Comparison of ENCODE assay signal across 1 cellular context in the genomic region with DNA sequence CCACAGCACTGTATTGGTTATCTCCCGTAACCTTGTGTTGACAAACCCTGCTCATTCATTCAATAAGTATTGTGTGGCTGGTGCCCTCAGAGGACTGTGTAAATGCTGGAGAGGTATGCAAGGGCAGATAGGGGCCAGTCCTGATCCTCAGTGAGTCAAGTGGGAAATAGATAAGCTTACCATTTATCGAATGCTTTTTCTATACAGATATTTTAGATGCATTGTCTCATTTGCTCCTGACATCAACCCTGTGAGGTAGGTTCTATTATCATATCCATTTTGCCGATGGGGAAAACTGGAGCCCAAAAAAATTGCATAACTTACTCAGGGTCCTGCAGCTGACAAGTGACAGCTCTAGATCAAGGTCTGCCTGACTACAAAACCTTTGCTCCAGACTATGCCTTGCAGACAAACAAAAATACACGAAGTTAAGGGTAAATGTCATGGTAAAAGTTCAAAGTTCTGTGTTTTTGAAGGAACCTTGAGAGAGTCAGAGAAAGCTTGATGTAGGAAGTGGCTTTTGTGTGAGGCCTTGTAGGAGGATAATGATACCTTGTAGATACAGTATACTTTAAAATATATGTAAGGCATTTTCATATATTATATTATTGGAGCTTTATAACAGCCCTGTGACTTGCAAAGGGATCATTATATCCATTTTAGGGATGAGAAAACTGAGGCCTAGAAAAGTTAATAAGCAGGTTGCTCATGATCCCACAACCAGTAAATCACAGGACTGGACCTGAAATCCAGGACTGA.
A peak's percentile ranks its signal among the peaks of the same experiment; 100 is the strongest.
TF ChIP-seq lines count a peak whose summit lies in the region.

No MANE protein-coding gene starts in this region.

TF ChIP-seq in HepG2, 621 proteins besides CTCF, POLR2A, EP300 and RAD21 (continued from another document and continues in another):
- TF ChIP-seq FOXJ3 (CRISPR knock-in tag; IDR thresholded peaks at IDR 0.05; ENCODE audit: borderline replicate concordance) (peak; percentile 27; the same call in 1 of the 2 replicates), FOXO1 (CRISPR knock-in tag; IDR thresholded peaks at IDR 0.05) (peak; percentile 39; the same call in 1 of the 2 replicates), MEIS2 (CRISPR knock-in tag; IDR thresholded peaks at IDR 0.05) (peak; percentile 87; the same call in 1 of the 2 replicates), HDAC2 (CRISPR knock-in tag; IDR thresholded peaks at IDR 0.05) (0 out of 2 replicates have a peak, but pooled peaks have one; percentile 44), CREM (IDR thresholded peaks at IDR 0.05) (peak; percentile 41; the same call in 1 of the 2 replicates), CREM (CRISPR knock-in tag; IDR thresholded peaks at IDR 0.05) (no peak), PHF21A (CRISPR knock-in tag; IDR thresholded peaks at IDR 0.05) (0 out of 2 replicates have a peak, but pooled peaks have one; percentile 65), ARHGAP35 (CRISPR knock-in tag; IDR thresholded peaks at IDR 0.05; ENCODE audit: borderline replicate concordance) (no peak), MBD4 (IDR thresholded peaks at IDR 0.05; ENCODE audit: borderline replicate concordance, low read length) (0 out of 2 replicates have a peak, but pooled peaks have one; percentile 55), HNRNPH1 (optimal IDR thresholded peaks at IDR 0.05; ENCODE audit: low read depth, low read length) (no peak), BCL6 (CRISPR knock-in tag; IDR thresholded peaks at IDR 0.05) (peak; percentile 70)
- TF ChIP-seq, protein P1, sequence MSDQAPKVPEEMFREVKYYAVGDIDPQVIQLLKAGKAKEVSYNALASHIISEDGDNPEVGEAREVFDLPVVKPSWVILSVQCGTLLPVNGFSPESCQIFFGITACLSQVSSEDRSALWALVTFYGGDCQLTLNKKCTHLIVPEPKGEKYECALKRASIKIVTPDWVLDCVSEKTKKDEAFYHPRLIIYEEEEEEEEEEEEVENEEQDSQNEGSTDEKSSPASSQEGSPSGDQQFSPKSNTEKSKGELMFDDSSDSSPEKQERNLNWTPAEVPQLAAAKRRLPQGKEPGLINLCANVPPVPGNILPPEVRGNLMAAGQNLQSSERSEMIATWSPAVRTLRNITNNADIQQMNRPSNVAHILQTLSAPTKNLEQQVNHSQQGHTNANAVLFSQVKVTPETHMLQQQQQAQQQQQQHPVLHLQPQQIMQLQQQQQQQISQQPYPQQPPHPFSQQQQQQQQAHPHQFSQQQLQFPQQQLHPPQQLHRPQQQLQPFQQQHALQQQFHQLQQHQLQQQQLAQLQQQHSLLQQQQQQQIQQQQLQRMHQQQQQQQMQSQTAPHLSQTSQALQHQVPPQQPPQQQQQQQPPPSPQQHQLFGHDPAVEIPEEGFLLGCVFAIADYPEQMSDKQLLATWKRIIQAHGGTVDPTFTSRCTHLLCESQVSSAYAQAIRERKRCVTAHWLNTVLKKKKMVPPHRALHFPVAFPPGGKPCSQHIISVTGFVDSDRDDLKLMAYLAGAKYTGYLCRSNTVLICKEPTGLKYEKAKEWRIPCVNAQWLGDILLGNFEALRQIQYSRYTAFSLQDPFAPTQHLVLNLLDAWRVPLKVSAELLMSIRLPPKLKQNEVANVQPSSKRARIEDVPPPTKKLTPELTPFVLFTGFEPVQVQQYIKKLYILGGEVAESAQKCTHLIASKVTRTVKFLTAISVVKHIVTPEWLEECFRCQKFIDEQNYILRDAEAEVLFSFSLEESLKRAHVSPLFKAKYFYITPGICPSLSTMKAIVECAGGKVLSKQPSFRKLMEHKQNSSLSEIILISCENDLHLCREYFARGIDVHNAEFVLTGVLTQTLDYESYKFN (CRISPR knock-in tag; conservative IDR thresholded peaks at IDR 0.05): peak; percentile 86
- TF ChIP-seq, protein P2, sequence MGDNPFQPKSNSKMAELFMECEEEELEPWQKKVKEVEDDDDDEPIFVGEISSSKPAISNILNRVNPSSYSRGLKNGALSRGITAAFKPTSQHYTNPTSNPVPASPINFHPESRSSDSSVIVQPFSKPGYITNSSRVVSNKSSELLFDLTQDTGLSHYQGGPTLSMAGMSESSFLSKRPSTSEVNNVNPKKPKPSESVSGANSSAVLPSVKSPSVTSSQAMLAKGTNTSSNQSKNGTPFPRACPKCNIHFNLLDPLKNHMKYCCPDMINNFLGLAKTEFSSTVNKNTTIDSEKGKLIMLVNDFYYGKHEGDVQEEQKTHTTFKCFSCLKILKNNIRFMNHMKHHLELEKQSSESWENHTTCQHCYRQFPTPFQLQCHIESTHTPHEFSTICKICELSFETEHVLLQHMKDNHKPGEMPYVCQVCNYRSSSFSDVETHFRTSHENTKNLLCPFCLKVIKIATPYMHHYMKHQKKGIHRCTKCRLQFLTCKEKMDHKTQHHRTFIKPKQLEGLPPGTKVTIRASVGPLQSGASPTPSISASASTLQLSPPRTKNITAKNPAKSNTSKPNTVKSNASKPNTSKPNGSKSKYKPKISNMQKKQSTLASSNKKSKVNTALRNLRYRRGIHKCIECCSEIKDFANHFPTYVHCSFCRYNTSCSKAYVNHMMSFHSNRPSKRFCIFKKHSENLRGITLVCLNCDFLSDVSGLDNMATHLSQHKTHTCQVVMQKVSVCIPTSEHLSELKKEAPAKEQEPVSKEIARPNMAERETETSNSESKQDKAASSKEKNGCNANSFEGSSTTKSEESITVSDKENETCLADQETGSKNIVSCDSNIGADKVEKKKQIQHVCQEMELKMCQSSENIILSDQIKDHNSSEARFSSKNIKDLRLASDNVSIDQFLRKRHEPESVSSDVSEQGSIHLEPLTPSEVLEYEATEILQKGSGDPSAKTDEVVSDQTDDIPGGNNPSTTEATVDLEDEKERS (CRISPR knock-in tag; IDR thresholded peaks at IDR 0.05): no peak
- TF ChIP-seq, protein P3, sequence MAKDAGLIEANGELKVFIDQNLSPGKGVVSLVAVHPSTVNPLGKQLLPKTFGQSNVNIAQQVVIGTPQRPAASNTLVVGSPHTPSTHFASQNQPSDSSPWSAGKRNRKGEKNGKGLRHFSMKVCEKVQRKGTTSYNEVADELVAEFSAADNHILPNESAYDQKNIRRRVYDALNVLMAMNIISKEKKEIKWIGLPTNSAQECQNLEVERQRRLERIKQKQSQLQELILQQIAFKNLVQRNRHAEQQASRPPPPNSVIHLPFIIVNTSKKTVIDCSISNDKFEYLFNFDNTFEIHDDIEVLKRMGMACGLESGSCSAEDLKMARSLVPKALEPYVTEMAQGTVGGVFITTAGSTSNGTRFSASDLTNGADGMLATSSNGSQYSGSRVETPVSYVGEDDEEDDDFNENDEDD (CRISPR knock-in tag; IDR thresholded peaks at IDR 0.05; ENCODE audit: borderline replicate concordance): no peak
- TF ChIP-seq, protein P4, sequence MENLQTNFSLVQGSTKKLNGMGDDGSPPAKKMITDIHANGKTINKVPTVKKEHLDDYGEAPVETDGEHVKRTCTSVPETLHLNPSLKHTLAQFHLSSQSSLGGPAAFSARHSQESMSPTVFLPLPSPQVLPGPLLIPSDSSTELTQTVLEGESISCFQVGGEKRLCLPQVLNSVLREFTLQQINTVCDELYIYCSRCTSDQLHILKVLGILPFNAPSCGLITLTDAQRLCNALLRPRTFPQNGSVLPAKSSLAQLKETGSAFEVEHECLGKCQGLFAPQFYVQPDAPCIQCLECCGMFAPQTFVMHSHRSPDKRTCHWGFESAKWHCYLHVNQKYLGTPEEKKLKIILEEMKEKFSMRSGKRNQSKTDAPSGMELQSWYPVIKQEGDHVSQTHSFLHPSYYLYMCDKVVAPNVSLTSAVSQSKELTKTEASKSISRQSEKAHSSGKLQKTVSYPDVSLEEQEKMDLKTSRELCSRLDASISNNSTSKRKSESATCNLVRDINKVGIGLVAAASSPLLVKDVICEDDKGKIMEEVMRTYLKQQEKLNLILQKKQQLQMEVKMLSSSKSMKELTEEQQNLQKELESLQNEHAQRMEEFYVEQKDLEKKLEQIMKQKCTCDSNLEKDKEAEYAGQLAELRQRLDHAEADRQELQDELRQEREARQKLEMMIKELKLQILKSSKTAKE (CRISPR knock-in tag; IDR thresholded peaks at IDR 0.05; ENCODE audit: borderline replicate concordance): peak; percentile 71; the same call in 1 of the 2 replicates
- TF ChIP-seq, protein P5, sequence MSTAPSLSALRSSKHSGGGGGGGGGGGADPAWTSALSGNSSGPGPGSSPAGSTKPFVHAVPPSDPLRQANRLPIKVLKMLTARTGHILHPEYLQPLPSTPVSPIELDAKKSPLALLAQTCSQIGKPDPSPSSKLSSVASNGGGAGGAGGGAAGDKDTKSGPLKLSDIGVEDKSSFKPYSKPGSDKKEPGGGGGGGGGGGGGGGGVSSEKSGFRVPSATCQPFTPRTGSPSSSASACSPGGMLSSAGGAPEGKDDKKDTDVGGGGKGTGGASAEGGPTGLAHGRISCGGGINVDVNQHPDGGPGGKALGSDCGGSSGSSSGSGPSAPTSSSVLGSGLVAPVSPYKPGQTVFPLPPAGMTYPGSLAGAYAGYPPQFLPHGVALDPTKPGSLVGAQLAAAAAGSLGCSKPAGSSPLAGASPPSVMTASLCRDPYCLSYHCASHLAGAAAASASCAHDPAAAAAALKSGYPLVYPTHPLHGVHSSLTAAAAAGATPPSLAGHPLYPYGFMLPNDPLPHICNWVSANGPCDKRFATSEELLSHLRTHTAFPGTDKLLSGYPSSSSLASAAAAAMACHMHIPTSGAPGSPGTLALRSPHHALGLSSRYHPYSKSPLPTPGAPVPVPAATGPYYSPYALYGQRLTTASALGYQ (CRISPR knock-in tag; IDR thresholded peaks at IDR 0.05): 0 out of 2 replicates have a peak, but pooled peaks have one; percentile 41
- TF ChIP-seq, protein P6, sequence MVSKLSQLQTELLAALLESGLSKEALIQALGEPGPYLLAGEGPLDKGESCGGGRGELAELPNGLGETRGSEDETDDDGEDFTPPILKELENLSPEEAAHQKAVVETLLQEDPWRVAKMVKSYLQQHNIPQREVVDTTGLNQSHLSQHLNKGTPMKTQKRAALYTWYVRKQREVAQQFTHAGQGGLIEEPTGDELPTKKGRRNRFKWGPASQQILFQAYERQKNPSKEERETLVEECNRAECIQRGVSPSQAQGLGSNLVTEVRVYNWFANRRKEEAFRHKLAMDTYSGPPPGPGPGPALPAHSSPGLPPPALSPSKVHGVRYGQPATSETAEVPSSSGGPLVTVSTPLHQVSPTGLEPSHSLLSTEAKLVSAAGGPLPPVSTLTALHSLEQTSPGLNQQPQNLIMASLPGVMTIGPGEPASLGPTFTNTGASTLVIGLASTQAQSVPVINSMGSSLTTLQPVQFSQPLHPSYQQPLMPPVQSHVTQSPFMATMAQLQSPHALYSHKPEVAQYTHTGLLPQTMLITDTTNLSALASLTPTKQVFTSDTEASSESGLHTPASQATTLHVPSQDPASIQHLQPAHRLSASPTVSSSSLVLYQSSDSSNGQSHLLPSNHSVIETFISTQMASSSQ (IDR thresholded peaks at IDR 0.05; ENCODE audit: low read depth): peak; percentile 32; the same call in 1 of the 2 replicates
- TF ChIP-seq, protein P6 (CRISPR knock-in tag; IDR thresholded peaks at IDR 0.05; ENCODE audit: borderline replicate concordance): no peak
- TF ChIP-seq, protein P7, sequence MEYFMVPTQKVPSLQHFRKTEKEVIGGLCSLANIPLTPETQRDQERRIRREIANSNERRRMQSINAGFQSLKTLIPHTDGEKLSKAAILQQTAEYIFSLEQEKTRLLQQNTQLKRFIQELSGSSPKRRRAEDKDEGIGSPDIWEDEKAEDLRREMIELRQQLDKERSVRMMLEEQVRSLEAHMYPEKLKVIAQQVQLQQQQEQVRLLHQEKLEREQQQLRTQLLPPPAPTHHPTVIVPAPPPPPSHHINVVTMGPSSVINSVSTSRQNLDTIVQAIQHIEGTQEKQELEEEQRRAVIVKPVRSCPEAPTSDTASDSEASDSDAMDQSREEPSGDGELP (IDR thresholded peaks at IDR 0.05; ENCODE audit: borderline replicate concordance, low read depth): peak; percentile 76
- TF ChIP-seq, protein P8, sequence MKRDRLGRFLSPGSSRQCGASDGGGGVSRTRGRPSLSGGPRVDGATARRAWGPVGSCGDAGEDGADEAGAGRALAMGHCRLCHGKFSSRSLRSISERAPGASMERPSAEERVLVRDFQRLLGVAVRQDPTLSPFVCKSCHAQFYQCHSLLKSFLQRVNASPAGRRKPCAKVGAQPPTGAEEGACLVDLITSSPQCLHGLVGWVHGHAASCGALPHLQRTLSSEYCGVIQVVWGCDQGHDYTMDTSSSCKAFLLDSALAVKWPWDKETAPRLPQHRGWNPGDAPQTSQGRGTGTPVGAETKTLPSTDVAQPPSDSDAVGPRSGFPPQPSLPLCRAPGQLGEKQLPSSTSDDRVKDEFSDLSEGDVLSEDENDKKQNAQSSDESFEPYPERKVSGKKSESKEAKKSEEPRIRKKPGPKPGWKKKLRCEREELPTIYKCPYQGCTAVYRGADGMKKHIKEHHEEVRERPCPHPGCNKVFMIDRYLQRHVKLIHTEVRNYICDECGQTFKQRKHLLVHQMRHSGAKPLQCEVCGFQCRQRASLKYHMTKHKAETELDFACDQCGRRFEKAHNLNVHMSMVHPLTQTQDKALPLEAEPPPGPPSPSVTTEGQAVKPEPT (CRISPR knock-in tag; IDR thresholded peaks at IDR 0.05; ENCODE audit: low read depth): no peak
- TF ChIP-seq, protein P9, sequence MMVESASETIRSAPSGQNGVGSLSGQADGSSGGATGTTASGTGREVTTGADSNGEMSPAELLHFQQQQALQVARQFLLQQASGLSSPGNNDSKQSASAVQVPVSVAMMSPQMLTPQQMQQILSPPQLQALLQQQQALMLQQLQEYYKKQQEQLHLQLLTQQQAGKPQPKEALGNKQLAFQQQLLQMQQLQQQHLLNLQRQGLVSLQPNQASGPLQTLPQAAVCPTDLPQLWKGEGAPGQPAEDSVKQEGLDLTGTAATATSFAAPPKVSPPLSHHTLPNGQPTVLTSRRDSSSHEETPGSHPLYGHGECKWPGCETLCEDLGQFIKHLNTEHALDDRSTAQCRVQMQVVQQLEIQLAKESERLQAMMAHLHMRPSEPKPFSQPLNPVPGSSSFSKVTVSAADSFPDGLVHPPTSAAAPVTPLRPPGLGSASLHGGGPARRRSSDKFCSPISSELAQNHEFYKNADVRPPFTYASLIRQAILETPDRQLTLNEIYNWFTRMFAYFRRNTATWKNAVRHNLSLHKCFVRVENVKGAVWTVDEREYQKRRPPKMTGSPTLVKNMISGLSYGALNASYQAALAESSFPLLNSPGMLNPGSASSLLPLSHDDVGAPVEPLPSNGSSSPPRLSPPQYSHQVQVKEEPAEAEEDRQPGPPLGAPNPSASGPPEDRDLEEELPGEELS (CRISPR knock-in tag; IDR thresholded peaks at IDR 0.05): peak; percentile 37; the same call in 1 of the 2 replicates
